In the genomic region with DNA sequence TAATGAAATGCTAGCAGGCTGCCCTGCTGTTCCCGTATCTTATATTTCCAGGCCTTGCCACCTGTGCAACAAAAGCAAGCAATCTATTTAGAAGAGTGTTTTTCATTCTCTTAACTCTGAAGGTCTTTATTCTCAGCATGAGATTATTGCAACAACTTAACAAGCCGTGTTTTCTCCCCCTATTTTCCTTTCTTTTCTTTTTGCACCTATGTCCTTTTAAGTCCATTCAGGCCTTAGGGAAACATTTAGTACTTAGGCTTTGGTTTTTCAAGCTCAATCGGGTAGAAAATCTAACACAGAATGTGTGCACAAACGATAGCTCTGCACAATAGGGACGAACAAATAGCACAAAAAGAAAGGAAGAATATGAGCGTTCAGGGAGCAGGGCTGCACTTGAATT, we compare ENCODE assay signal across 25 cellular contexts.
"Had no signal": no experiment of that assay in that cellular context is flagged by ENCODE, and none has a peak within 500 bp of the region (broad histone marks: within the 10 kb centered on the region; RNA-seq: fewer than 3 reads in every experiment).

No MANE protein-coding gene starts in this region.

- H3K36me3 Mint-ChIP-seq: activated naive CD4-positive, alpha-beta T cell treated with anti-CD3 and anti-CD28 coated beads, Interleukin-2, amount 50 U/mL, for 72 hours; naive B cell had no signal

- DNase-seq: activated CD4-positive, alpha-beta T cell treated with anti-CD3 and anti-CD28 coated beads, Interleukin-2, amount 10 ng/mL, durations not matched to agents 7 days and 5 days; activated CD4-positive, CD25-positive, alpha-beta regulatory T cell treated with anti-CD3 and anti-CD28 coated beads, Interleukin-2, amount 50 U/mL, for 72 hours; activated CD8-positive, alpha-beta T cell treated with anti-CD3 and anti-CD28 coated beads, Interleukin-2, amount 10 ng/mL, durations not matched to agents 7 days and 5 days; activated gamma-delta T cell; aorta; brain microvascular endothelial cell; caudate nucleus; dermis blood vessel endothelial cell; effector CD8-positive, alpha-beta T cell; foreskin keratinocyte; kidney glomerular epithelial cell; left lung; naive B cell; stimulated activated CD4-positive, alpha-beta T cell treated with anti-CD3 and anti-CD28 coated beads, Interleukin-4, amount 100 ng/mL, for 4 hours; stimulated activated naive CD8-positive, alpha-beta T cell treated with anti-CD3 and anti-CD28 coated beads, Interleukin-15, Interleukin-2, amounts not matched to agents 100 U/mL and 50 U/mL, for 24 hours; substantia nigra; thyroid gland; upper lobe of right lung; WERI-Rb-1 had no signal

- H3K4me1 ChIP-seq: foreskin keratinocyte, left lung, right atrium auricular region, thyroid gland, upper lobe of right lung had no signal

- H3K4me1 Mint-ChIP-seq: activated CD4-positive, alpha-beta T cell treated with anti-CD3 and anti-CD28 coated beads, Interleukin-2, amount 10 ng/mL, durations not matched to agents 7 days and 5 days; naive B cell had no signal

- H3K4me3 Mint-ChIP-seq: activated CD4-positive, alpha-beta T cell treated with anti-CD3 and anti-CD28 coated beads, Interleukin-2, amount 10 ng/mL, durations not matched to agents 7 days and 5 days; activated CD8-positive, alpha-beta T cell treated with anti-CD3 and anti-CD28 coated beads, Interleukin-2, amount 10 ng/mL, durations not matched to agents 7 days and 5 days; activated T-helper 1 cell treated with anti-CD3 and anti-CD28 coated beads, Interleukin-12 subunit alpha, Interleukin-12 subunit beta, Interleukin-2, Interleukin-4 antibody, amounts not matched to agents 30 ng/mL and 10 ng/mL and 1 ng/mL, durations not matched to agents 14 hours and 24 hours and 36 hours; naive B cell; neural crest cell had no signal

- H3K27ac ChIP-seq: brain microvascular endothelial cell, foreskin keratinocyte, left lung, right atrium auricular region, thyroid gland, upper lobe of right lung, WERI-Rb-1 had no signal

- H3K36me3 ChIP-seq: brain microvascular endothelial cell, left lung, right atrium auricular region, thyroid gland, upper lobe of right lung, WERI-Rb-1 had no signal

- ATAC-seq: activated CD8-positive, alpha-beta T cell treated with anti-CD3 and anti-CD28 coated beads, Interleukin-2, amount 10 ng/mL, durations not matched to agents 7 days and 5 days; activated naive CD4-positive, alpha-beta T cell treated with anti-CD3 and anti-CD28 coated beads, Interleukin-2, amount 50 U/mL, for 72 hours; foreskin keratinocyte; left lung; stimulated activated naive CD8-positive, alpha-beta T cell treated with anti-CD3 and anti-CD28 coated beads, Interleukin-15, Interleukin-2, amounts not matched to agents 100 U/mL and 50 U/mL, for 24 hours; upper lobe of right lung had no signal

- H3K27ac Mint-ChIP-seq: activated CD4-positive, alpha-beta T cell treated with anti-CD3 and anti-CD28 coated beads, Interleukin-2, amount 10 ng/mL, durations not matched to agents 7 days and 5 days; activated CD8-positive, alpha-beta T cell treated with anti-CD3 and anti-CD28 coated beads, Interleukin-2, amount 10 ng/mL, durations not matched to agents 7 days and 5 days; activated naive CD4-positive, alpha-beta T cell treated with anti-CD3 and anti-CD28 coated beads, Interleukin-2, amount 50 U/mL, for 72 hours; activated T-helper 1 cell treated with anti-CD3 and anti-CD28 coated beads, Interleukin-12 subunit alpha, Interleukin-12 subunit beta, Interleukin-2, Interleukin-4 antibody, amounts not matched to agents 30 ng/mL and 10 ng/mL and 1 ng/mL, durations not matched to agents 14 hours and 24 hours and 36 hours; naive B cell; progenitor cell of endocrine pancreas had no signal

- H3K9me3 ChIP-seq: thyroid gland, upper lobe of right lung had no signal

- H3K27me3 ChIP-seq: brain microvascular endothelial cell, foreskin keratinocyte, left lung, right atrium auricular region, thyroid gland, upper lobe of right lung had no signal

- H3K4me3 ChIP-seq: left lung, lung, right atrium auricular region, thyroid gland, upper lobe of right lung had no signal

- H3K27me3 Mint-ChIP-seq: activated CD4-positive, alpha-beta T cell treated with anti-CD3 and anti-CD28 coated beads, Interleukin-2, amount 10 ng/mL, durations not matched to agents 7 days and 5 days; progenitor cell of endocrine pancreas had no signal
